ENCODE assay signal across 9 cellular contexts in genomic region chr16:49350265-49351103, GRCh38. TPM values are rescaled to one million over a fixed set of nuclear protein-coding genes. Genes with fewer than 3 reads are reported as not detected.
DNase-seq lines count a peak whose midpoint lies in the region; ATAC-seq and TF ChIP-seq lines count a peak whose summit lies in the region.
"Had no signal": no experiment of that assay in that cellular context is flagged by ENCODE, and none has a peak within 500 bp of the region (broad histone marks: within the 10 kb centered on the region; RNA-seq: fewer than 3 reads in every experiment).

No MANE protein-coding gene starts in this region.

- no peak overlapping the region for H3K4me2 ChIP-seq in HCT116 (ENCODE audit: low read length)
- no peak overlapping the region for H3K4me2 ChIP-seq in OCI-LY7 (ENCODE audit: low read length)

- no peaks in the 10 kb centered on the region for H3K9me3 ChIP-seq in HCT116 (ENCODE audit: control insufficient read depth in 1 of 2, insufficient read depth in 1 of 2, low read depth in 1 of 2, low read length in 2 of 2)
- H3K9me3 ChIP-seq in OCI-LY7 (ENCODE audit: low read length), result no peaks in the 10 kb centered on the region
- H3K9me3 ChIP-seq in cardiac muscle cell (ENCODE audit: low read depth), result no peaks in the 10 kb centered on the region

- no peak overlapping the region for H3K9ac ChIP-seq in HCT116 (ENCODE audit: low read length)

- no peak overlapping the region for H3K4me3 ChIP-seq in HCT116 (replicated peaks in 1 of 2; ENCODE audit: low read depth in 1 of 2, low read length in 2 of 2)
- H3K4me3 ChIP-seq in OCI-LY7 (ENCODE audit: low read depth, low read length, poor library complexity, severe bottlenecking), result no peak overlapping the region
- H3K4me3 ChIP-seq in cardiac muscle cell, result no peak overlapping the region

- RAD21 ChIA-PET in HCT116 (lab: Charles Lee; ENCODE audit: low non-redundant PET in 1 of 2, low total read pairs in 2 of 2, uncharacterized antibody in 2 of 2, unreplicated experiment in 2 of 2), result no interaction called here

- H3K4me1 ChIP-seq in HCT116 (ENCODE audit: control insufficient read depth in 1 of 2, insufficient read depth in 2 of 2, low read length in 2 of 2), result no peaks in the 10 kb centered on the region
- H3K4me1 ChIP-seq in OCI-LY7 (ENCODE audit: insufficient read depth, low read length, poor library complexity, severe bottlenecking), result peaks cover 12% of the 10 kb centered on the region
- H3K4me1 ChIP-seq in cardiac muscle cell (ENCODE audit: low read depth), result no peaks in the 10 kb centered on the region

- H3K4me3 Mint-ChIP-seq in activated naive CD4-positive, alpha-beta T cell treated with anti-CD3 and anti-CD28 coated beads for 36 hours, result no peak overlapping the region
- H3K4me3 Mint-ChIP-seq: T-helper 17 cell had no signal

- H3K79me2 ChIP-seq in HCT116 (ENCODE audit: insufficient read depth, low read length) (no peaks in the 10 kb centered on the region), OCI-LY7 (ENCODE audit: insufficient read depth, low read depth, low read length) (no peaks in the 10 kb centered on the region)

- H4K20me1 ChIP-seq in HCT116 (ENCODE audit: insufficient read depth), result no peaks in the 10 kb centered on the region
- no peaks in the 10 kb centered on the region for H4K20me1 ChIP-seq in OCI-LY7 (ENCODE audit: insufficient read depth, low read length)

- H3K9me2 ChIP-seq in HCT116 (ENCODE audit: insufficient read depth) (no peaks in the 10 kb centered on the region), OCI-LY7 (ENCODE audit: insufficient read depth, low read length) (no peaks in the 10 kb centered on the region)

- POLR2A ChIA-PET in HCT116 (lab: Charles Lee) (no interaction called here), OCI-LY7 (lab: Charles Lee) (interaction anchor here (0.6 kb wide), 1 partner anchor 204 kb away, joined by 3 read pairs; no protein-coding TSS in a partner anchor)

- H2AFZ ChIP-seq in HCT116 (ENCODE audit: low read depth, low read length, poor library complexity, severe bottlenecking), result no peak overlapping the region
- no peak overlapping the region for H2AFZ ChIP-seq in OCI-LY7 (ENCODE audit: low read length)

- H3K27ac Mint-ChIP-seq in activated naive CD4-positive, alpha-beta T cell treated with anti-CD3 and anti-CD28 coated beads for 36 hours, result no peak overlapping the region
- H3K27ac Mint-ChIP-seq: T-helper 17 cell had no signal

- H3K27ac ChIP-seq in HCT116 (ENCODE audit: low read depth, low read length) (no peak overlapping the region), OCI-LY7 (ENCODE audit: low read depth, low read length, poor library complexity, severe bottlenecking) (no peak overlapping the region), cardiac muscle cell (no peak overlapping the region)

- no TSS peak for BruUV-seq in HCT116 (replicated peaks; lab: Mats Ljungman, UMichigan)
- no TSS peak for BruUV-seq in OCI-LY7 (replicated peaks; lab: Mats Ljungman, UMichigan)

- peak; percentile 85 for ATAC-seq in HCT116
- ATAC-seq in GM21367 (IDR thresholded peaks at IDR 0.05; ENCODE audit: unreplicated experiment), result no peak
- no peak for ATAC-seq in GM19324 (IDR thresholded peaks at IDR 0.05; ENCODE audit: low FRiP score, unreplicated experiment)
- ATAC-seq: T-helper 17 cell had no signal

- peaks cover 25% of the 10 kb centered on the region for H3K27me3 Mint-ChIP-seq in activated naive CD4-positive, alpha-beta T cell treated with anti-CD3 and anti-CD28 coated beads for 36 hours (ENCODE audit: low read depth)

- H3K9me3 Mint-ChIP-seq in activated naive CD4-positive, alpha-beta T cell treated with anti-CD3 and anti-CD28 coated beads for 36 hours, result no peaks in the 10 kb centered on the region

- intact Hi-C loops in HCT116 (cut with micrococcal nuclease) (loop anchor here (1.0 to 2.0 kb wide), 3 partner anchors 350 to 663 kb away; no protein-coding TSS in a partner anchor), OCI-LY7 (cut with micrococcal nuclease; ENCODE audit: unreplicated experiment) (loop anchor here (1.0 to 5.0 kb wide), 3 partner anchors 68 to 350 kb away; no protein-coding TSS in a partner anchor), posterior vena cava (cut with DNase I) (loop anchor here (10.0 kb wide), 1 partner anchor 666 kb away; no protein-coding TSS in a partner anchor)
- intact Hi-C loops in activated naive CD4-positive, alpha-beta T cell treated with anti-CD3 and anti-CD28 coated beads for 36 hours (cut with micrococcal nuclease), result loop anchor here (1.0 kb wide), 1 partner anchor 663 kb away; no protein-coding TSS in a partner anchor

- H3K27me3 ChIP-seq in HCT116 (ENCODE audit: insufficient read depth, low read length), result peaks cover 9% of the 10 kb centered on the region; the same call in 1 of the 2 replicates
- peaks cover 13% of the 10 kb centered on the region for H3K27me3 ChIP-seq in cardiac muscle cell

- H3K4me1 Mint-ChIP-seq in activated naive CD4-positive, alpha-beta T cell treated with anti-CD3 and anti-CD28 coated beads for 36 hours (ENCODE audit: low read depth), result no peaks in the 10 kb centered on the region
- H3K4me1 Mint-ChIP-seq: T-helper 17 cell had no signal

- TF ChIP-seq RAD21 in HCT116 (IDR thresholded peaks at IDR 0.05; ENCODE audit: low read depth), result peak; percentile 81

- no peaks in the 10 kb centered on the region for H3K36me3 ChIP-seq in HCT116 (ENCODE audit: control insufficient read depth in 1 of 2, insufficient read depth in 2 of 2, low read length in 2 of 2)
- no peaks in the 10 kb centered on the region for H3K36me3 ChIP-seq in OCI-LY7 (ENCODE audit: insufficient read depth, low read length)
- no peaks in the 10 kb centered on the region for H3K36me3 ChIP-seq in cardiac muscle cell

- TF ChIP-seq POLR2A in HCT116 (IDR thresholded peaks at IDR 0.05; ENCODE audit: borderline replicate concordance, extremely low read depth, insufficient read depth, insufficient read length), result no peak

- peak; percentile 62 to 89 (median 81); a peak in 5 of 6 replicates for TF ChIP-seq CTCF in HCT116 (IDR thresholded peaks at IDR 0.05 in 2 of 3, conservative IDR thresholded peaks at IDR 0.05 in 1 of 3; ENCODE audit: borderline replicate concordance in 1 of 3, insufficient read depth in 1 of 3, low read depth in 2 of 3, low read length in 2 of 3)
- TF ChIP-seq CTCF in OCI-LY7 (conservative IDR thresholded peaks at IDR 0.05; ENCODE audit: low read length), result peak; percentile 93
- TF ChIP-seq CTCF in cardiac muscle cell (IDR thresholded peaks at IDR 0.05; ENCODE audit: low read depth, low read length), result peak; percentile 86

- peak; percentile 17 for DNase-seq in DMS53 treated with DMSO at 0.1 percent for 48 hours (lab: John Stamatoyannopoulos, UW; ENCODE audit: unreplicated experiment)
- DNase-seq in HCT116 (ENCODE audit: low read depth, low spot score), result peak; percentile 27
- peak; percentile 63 for DNase-seq in OCI-LY7 (ENCODE audit: low spot score)
- DNase-seq in activated naive CD4-positive, alpha-beta T cell treated with anti-CD3 and anti-CD28 coated beads for 36 hours, result peak; percentile 71
- peak; percentile 56 to 62 for DNase-seq in cardiac muscle cell (ENCODE audit: low read depth in 1 of 2, low spot score in 1 of 2)
- DNase-seq in posterior vena cava (ENCODE audit: low spot score), result peak; percentile 91

- CTCF ChIA-PET in HCT116 (lab: Charles Lee) (interaction anchor here (1.0 to 2.5 kb wide), 3 partner anchors 18 to 664 kb away, joined by 3 to 11 read pairs (median 4); no protein-coding TSS in a partner anchor), OCI-LY7 (lab: Charles Lee; ENCODE audit: unreplicated experiment) (no interaction called here)
- CTCF ChIA-PET in activated naive CD4-positive, alpha-beta T cell treated with anti-CD3 and anti-CD28 coated beads for 36 hours (lab: Charles Lee), result interaction anchor here (1.3 to 2.8 kb wide), 6 partner anchors 8 to 664 kb away, joined by 3 to 10 read pairs (median 4); no protein-coding TSS in a partner anchor

- H3K36me3 Mint-ChIP-seq in activated naive CD4-positive, alpha-beta T cell treated with anti-CD3 and anti-CD28 coated beads for 36 hours (ENCODE audit: low read depth), result no peaks in the 10 kb centered on the region

TF ChIP-seq in HCT116, 20 proteins besides CTCF, POLR2A, EP300 and RAD21 (continues in another document):
- no peak for TF ChIP-seq EGR1 (IDR thresholded peaks at IDR 0.05; ENCODE audit: low read depth)
- no peak for TF ChIP-seq EZH2 (IDR thresholded peaks at IDR 0.05)
- no peak for TF ChIP-seq ZFX (IDR thresholded peaks at IDR 0.05)
- TF ChIP-seq ATF3 (IDR thresholded peaks at IDR 0.05), result no peak
- no peak for TF ChIP-seq SP1 (IDR thresholded peaks at IDR 0.05; ENCODE audit: low read depth)
- no peak for TF ChIP-seq YY1 (IDR thresholded peaks at IDR 0.05; ENCODE audit: extremely low read depth, insufficient replicate concordance, low read depth, low read length)
- TF ChIP-seq MAX (IDR thresholded peaks at IDR 0.05), result no peak
- TF ChIP-seq EZH2phosphoT487 (IDR thresholded peaks at IDR 0.05; ENCODE audit: borderline replicate concordance), result no peak

RNA-seq across cellular contexts. Expression of gene C16orf78, which starts 23.1 kb away (rescaled TPM):
- total RNA-seq in HCT116 (2021; ENCODE audit: unreplicated experiment) (not detected), OCI-LY7 (2022) (not detected in 2 replicates), cardiac muscle cell (not detected in 2 replicates), posterior vena cava (not detected)
- polyA plus RNA-seq in HCT116 (2012), result not detected in 2 replicates
- total RNA-seq in OCI-LY7 (2014; rRNA removed; shearing (Covaris generic)), result not detected in 2 replicates
- total RNA-seq in activated naive CD4-positive, alpha-beta T cell treated with anti-CD3 and anti-CD28 coated beads for 36 hours, result not detected
- not detected in 2 replicates for polyA plus RNA-seq in cardiac muscle cell
- total RNA-seq: T-helper 17 cell had no signal

Comparison
In these comparisons a context has a peak if more than half of its experiments do, and no peak if none do; other contexts are left out.
1. DNase-seq: peak in every context shown above with its lines; median percentile 91 in posterior vena cava; 71 in activated naive CD4-positive, alpha-beta T cell treated with anti-CD3 and anti-CD28 coated beads for 36 hours; 63 in OCI-LY7; 59 in cardiac muscle cell; 27 in HCT116; 17 in DMS53 treated with DMSO at 0.1 percent for 48 hours.